Comparison of ENCODE assay signal across 1 cellular context in the genomic region with DNA sequence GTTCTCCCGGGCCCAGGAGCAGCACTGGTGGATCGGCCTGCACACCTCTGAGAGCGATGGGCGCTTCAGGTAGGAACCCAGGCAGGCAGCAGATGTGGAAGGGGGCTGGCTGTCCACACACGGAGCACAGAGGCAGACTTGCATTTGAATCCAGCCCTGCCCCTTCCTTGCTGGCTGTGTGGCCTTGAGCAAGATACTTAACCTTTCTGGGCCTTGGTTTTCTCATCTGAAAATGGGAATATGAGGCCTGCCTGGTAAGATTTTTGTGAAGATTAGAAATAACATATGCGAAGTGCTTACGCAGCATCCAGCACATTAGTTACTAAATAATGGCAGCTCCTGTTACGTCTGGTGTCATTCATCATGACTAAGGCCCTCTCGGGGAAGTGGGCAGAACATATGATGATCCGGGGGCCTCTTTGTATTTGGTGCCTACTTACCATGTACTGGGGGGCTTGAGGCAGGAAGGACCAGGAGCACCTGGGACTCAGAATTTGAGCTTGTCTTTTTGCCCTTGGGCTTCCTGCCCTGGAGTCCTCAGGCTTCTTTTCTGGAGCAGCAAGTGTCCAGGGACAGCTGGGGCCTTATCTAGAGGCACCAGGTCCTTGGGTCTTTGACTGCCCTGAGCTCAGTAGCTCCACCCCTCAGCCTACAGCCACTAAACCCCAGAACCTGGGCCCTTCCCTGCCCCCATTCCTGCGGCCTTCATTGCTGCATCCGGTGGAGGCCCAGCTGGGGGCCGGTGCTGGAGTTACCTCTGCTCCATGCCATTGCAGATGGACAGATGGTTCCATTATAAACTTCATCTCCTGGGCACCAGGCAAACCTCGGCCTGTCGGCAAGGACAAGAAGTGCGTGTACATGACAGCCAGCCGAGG.
TF ChIP-seq lines count a peak whose summit lies in the region.

No MANE protein-coding gene starts in this region.

TF ChIP-seq in K562, 482 proteins besides CTCF, POLR2A, EP300 and RAD21 (continued from another document and continues in another):
- peak in 2 of 3 experiments; percentile 16 to 55; a peak in 3 of 6 replicates for TF ChIP-seq ZBTB11 (CRISPR knock-in tag; IDR thresholded peaks at IDR 0.05)
- no peak for TF ChIP-seq NR2C2 (CRISPR knock-in tag; IDR thresholded peaks at IDR 0.05)
- peak; percentile 46; the same call in 1 of the 2 replicates for TF ChIP-seq NR2C2 (tag; IDR thresholded peaks at IDR 0.05)
- peak; percentile 81 for TF ChIP-seq C11orf30 (IDR thresholded peaks at IDR 0.05; ENCODE audit: low read depth)
- 0 out of 2 replicates have a peak, but pooled peaks have one; percentile 43 for TF ChIP-seq HNRNPL (IDR thresholded peaks at IDR 0.05; ENCODE audit: low read depth, low read length)
- TF ChIP-seq, protein P1, sequence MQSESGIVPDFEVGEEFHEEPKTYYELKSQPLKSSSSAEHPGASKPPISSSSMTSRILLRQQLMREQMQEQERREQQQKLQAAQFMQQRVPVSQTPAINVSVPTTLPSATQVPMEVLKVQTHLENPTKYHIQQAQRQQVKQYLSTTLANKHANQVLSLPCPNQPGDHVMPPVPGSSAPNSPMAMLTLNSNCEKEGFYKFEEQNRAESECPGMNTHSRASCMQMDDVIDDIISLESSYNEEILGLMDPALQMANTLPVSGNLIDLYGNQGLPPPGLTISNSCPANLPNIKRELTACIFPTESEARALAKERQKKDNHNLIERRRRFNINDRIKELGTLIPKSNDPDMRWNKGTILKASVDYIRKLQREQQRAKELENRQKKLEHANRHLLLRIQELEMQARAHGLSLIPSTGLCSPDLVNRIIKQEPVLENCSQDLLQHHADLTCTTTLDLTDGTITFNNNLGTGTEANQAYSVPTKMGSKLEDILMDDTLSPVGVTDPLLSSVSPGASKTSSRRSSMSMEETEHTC (IDR thresholded peaks at IDR 0.05), result no peak
- TF ChIP-seq, protein P2, sequence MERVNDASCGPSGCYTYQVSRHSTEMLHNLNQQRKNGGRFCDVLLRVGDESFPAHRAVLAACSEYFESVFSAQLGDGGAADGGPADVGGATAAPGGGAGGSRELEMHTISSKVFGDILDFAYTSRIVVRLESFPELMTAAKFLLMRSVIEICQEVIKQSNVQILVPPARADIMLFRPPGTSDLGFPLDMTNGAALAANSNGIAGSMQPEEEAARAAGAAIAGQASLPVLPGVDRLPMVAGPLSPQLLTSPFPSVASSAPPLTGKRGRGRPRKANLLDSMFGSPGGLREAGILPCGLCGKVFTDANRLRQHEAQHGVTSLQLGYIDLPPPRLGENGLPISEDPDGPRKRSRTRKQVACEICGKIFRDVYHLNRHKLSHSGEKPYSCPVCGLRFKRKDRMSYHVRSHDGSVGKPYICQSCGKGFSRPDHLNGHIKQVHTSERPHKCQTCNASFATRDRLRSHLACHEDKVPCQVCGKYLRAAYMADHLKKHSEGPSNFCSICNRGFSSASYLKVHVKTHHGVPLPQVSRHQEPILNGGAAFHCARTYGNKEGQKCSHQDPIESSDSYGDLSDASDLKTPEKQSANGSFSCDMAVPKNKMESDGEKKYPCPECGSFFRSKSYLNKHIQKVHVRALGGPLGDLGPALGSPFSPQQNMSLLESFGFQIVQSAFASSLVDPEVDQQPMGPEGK (CRISPR knock-in tag; IDR thresholded peaks at IDR 0.05; ENCODE audit: borderline replicate concordance), result no peak
- TF ChIP-seq SNRNP70 (optimal IDR thresholded peaks at IDR 0.05; ENCODE audit: low read depth, low read length), result no peak
- peak; percentile 73 for TF ChIP-seq SP1 (CRISPR knock-in tag; IDR thresholded peaks at IDR 0.05)
- peak; percentile 87 for TF ChIP-seq NCOR1 (IDR thresholded peaks at IDR 0.05)
- no peak for TF ChIP-seq KDM2B (CRISPR knock-in tag; IDR thresholded peaks at IDR 0.05)
- TF ChIP-seq NFIC (IDR thresholded peaks at IDR 0.05), result peak; percentile 77
- TF ChIP-seq RFX5 (IDR thresholded peaks at IDR 0.05; ENCODE audit: low read depth, low read length), result no peak
- TF ChIP-seq, protein P3, sequence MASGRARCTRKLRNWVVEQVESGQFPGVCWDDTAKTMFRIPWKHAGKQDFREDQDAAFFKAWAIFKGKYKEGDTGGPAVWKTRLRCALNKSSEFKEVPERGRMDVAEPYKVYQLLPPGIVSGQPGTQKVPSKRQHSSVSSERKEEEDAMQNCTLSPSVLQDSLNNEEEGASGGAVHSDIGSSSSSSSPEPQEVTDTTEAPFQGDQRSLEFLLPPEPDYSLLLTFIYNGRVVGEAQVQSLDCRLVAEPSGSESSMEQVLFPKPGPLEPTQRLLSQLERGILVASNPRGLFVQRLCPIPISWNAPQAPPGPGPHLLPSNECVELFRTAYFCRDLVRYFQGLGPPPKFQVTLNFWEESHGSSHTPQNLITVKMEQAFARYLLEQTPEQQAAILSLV (tag; IDR thresholded peaks at IDR 0.05), result no peak
- peak; percentile 81; the same call in 1 of the 2 replicates for TF ChIP-seq ZNF175 (CRISPR knock-in tag; IDR thresholded peaks at IDR 0.05; ENCODE audit: low read depth)
- TF ChIP-seq GABPA (tag; conservative IDR thresholded peaks at IDR 0.05; ENCODE audit: low read depth), result peak; percentile 77
- TF ChIP-seq PRPF4 (IDR thresholded peaks at IDR 0.05; ENCODE audit: insufficient read depth, low read depth, low read length, poor library complexity, severe bottlenecking), result no peak
- peak; percentile 66; the same call in 1 of the 2 replicates for TF ChIP-seq LCOR (CRISPR knock-in tag; IDR thresholded peaks at IDR 0.05)
- TF ChIP-seq NCOA6 (IDR thresholded peaks at IDR 0.05), result no peak
- TF ChIP-seq POLR2G (IDR thresholded peaks at IDR 0.05; ENCODE audit: low read depth, low read length), result peak; percentile 77
- TF ChIP-seq ZNF318 (IDR thresholded peaks at IDR 0.05; ENCODE audit: borderline replicate concordance in 1 of 2, low read depth in 1 of 2), result peak in 1 of 2 experiments; percentile 39; a peak in 1 of 4 replicates
- TF ChIP-seq ZNF707 (CRISPR knock-in tag; conservative IDR thresholded peaks at IDR 0.05), result no peak
- TF ChIP-seq RNF2 (IDR thresholded peaks at IDR 0.05), result peak; percentile 89
- 0 out of 2 replicates have a peak, but pooled peaks have one; percentile 43 for TF ChIP-seq MEF2A (IDR thresholded peaks at IDR 0.05; ENCODE audit: control insufficient read depth, low read depth, low read length)
- peak; percentile 93 for TF ChIP-seq SMARCA4 (IDR thresholded peaks at IDR 0.05)
- peak; percentile 83 for TF ChIP-seq STAT5A (IDR thresholded peaks at IDR 0.05; ENCODE audit: borderline replicate concordance, low read length)
- TF ChIP-seq SIN3A (IDR thresholded peaks at IDR 0.05; ENCODE audit: borderline replicate concordance in 2 of 2, control insufficient read depth in 1 of 2, low read depth in 2 of 2, low read length in 2 of 2), result peak in 1 of 2 experiments; percentile 68; a peak in 1 of 4 replicates
- no peak for TF ChIP-seq PHB2 (IDR thresholded peaks at IDR 0.05; ENCODE audit: low read depth)
- no peak for TF ChIP-seq POLR2H (tag; IDR thresholded peaks at IDR 0.05; ENCODE audit: low read depth)
- no peak for TF ChIP-seq NR2C1 (IDR thresholded peaks at IDR 0.05)
- TF ChIP-seq NR2C1 (tag; IDR thresholded peaks at IDR 0.05), result peak; percentile 16; the same call in 1 of the 2 replicates
- peak; percentile 80 for TF ChIP-seq SMAD4 (CRISPR knock-in tag; conservative IDR thresholded peaks at IDR 0.05)
- TF ChIP-seq ZBTB7A (IDR thresholded peaks at IDR 0.05; ENCODE audit: borderline replicate concordance, control insufficient read depth, low read depth, low read length), result peak; percentile 64; the same call in 1 of the 2 replicates
- TF ChIP-seq MEIS2 (IDR thresholded peaks at IDR 0.05; ENCODE audit: partially characterized antibody), result peak; percentile 70
- no peak for TF ChIP-seq HNRNPK (IDR thresholded peaks at IDR 0.05; ENCODE audit: low read depth, low read length, poor library complexity, severe bottlenecking)
- TF ChIP-seq RBFOX2 (IDR thresholded peaks at IDR 0.05; ENCODE audit: low read depth, low read length), result peak; percentile 79
- TF ChIP-seq GABPB1 (CRISPR knock-in tag; IDR thresholded peaks at IDR 0.05), result peak; percentile 66
- TF ChIP-seq CBX1 (IDR thresholded peaks at IDR 0.05; ENCODE audit: low read depth), result no peak
- peak; percentile 31 to 50 for TF ChIP-seq KDM1A (IDR thresholded peaks at IDR 0.05)
- TF ChIP-seq TAL1 (IDR thresholded peaks at IDR 0.05), result peak; percentile 92
- TF ChIP-seq MBD2 (IDR thresholded peaks at IDR 0.05; ENCODE audit: borderline replicate concordance, low read depth), result peak; percentile 61; the same call in 1 of the 2 replicates
- no peak for TF ChIP-seq ZNF217 (CRISPR knock-in tag; IDR thresholded peaks at IDR 0.05)
- TF ChIP-seq ZSCAN32 (CRISPR knock-in tag; IDR thresholded peaks at IDR 0.05), result no peak
- TF ChIP-seq, protein P4, sequence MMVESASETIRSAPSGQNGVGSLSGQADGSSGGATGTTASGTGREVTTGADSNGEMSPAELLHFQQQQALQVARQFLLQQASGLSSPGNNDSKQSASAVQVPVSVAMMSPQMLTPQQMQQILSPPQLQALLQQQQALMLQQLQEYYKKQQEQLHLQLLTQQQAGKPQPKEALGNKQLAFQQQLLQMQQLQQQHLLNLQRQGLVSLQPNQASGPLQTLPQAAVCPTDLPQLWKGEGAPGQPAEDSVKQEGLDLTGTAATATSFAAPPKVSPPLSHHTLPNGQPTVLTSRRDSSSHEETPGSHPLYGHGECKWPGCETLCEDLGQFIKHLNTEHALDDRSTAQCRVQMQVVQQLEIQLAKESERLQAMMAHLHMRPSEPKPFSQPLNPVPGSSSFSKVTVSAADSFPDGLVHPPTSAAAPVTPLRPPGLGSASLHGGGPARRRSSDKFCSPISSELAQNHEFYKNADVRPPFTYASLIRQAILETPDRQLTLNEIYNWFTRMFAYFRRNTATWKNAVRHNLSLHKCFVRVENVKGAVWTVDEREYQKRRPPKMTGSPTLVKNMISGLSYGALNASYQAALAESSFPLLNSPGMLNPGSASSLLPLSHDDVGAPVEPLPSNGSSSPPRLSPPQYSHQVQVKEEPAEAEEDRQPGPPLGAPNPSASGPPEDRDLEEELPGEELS (CRISPR knock-in tag; IDR thresholded peaks at IDR 0.05; ENCODE audit: borderline replicate concordance), result no peak
